In the genomic region with DNA sequence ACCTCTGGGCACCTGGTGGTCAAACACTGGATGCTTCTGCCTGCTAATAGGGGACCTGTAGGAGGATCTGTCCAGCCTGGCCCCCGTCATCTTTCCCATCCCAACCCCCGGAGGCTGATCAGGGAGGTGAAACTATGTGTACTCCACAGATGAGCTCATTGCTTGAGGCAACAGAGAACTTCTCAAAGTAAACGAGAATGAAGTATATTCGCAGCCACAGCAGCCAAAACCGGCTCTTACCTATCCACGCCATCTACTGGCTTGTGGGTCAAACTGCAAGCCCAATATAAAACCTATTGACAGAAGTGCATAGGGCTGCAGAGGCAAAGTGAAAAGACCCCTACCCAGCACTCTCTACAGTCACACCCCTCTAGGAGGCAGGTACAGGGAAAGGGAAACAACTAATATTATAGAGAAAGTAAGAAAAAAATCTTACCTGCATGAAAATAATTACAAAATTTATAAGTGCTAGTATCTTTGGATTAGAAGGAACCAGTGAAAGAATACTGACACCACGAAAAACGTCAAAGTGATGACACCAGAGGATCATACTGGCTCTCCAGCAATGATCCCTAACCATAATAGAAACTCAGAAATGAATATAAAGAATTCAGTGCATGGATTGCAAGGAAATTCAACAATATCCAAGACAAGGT, we compare ENCODE assay signal across 8 cellular contexts.
DNase-seq lines count a peak whose midpoint lies in the region; ATAC-seq, FAIRE-seq and TF ChIP-seq lines count a peak whose summit lies in the region.

No MANE protein-coding gene starts in this region.

- ATAC-seq in GM21423 (IDR thresholded peaks at IDR 0.05; ENCODE audit: unreplicated experiment) (peak; percentile 92), HG03469 (IDR thresholded peaks at IDR 0.05; ENCODE audit: unreplicated experiment) (peak; percentile 91), K562 (peak; percentile 70)
- ATAC-seq in stimulated activated effector memory CD8-positive, alpha-beta T cell treated with anti-CD3 and anti-CD28 coated beads, Interleukin-12 subunit alpha, Interleukin-12 subunit beta, amount 100 ng/mL, for 72 hours = no peak

- TF ChIP-seq POLR2A in K562 (conservative IDR thresholded peaks at IDR 0.05) = no peak
- no peak for TF ChIP-seq POLR2A in lower leg skin (IDR thresholded peaks at IDR 0.05)

- H3K4me2 ChIP-seq in K562 (ENCODE audit: insufficient read depth, low read length) = no peak overlapping the region

- no peaks in the 10 kb centered on the region for H4K20me1 ChIP-seq in K562 (replicated peaks; ENCODE audit: control insufficient read depth, insufficient read depth, low read length)

- H3K4me1 ChIP-seq in K562 (replicated peaks in 1 of 2; ENCODE audit: control insufficient read depth in 2 of 2, insufficient read depth in 2 of 2, low read length in 2 of 2) = no peaks in the 10 kb centered on the region

- no peak overlapping the region for H3K27ac Mint-ChIP-seq in stimulated activated effector memory CD8-positive, alpha-beta T cell treated with anti-CD3 and anti-CD28 coated beads, Interleukin-12 subunit alpha, Interleukin-12 subunit beta, amount 100 ng/mL, for 72 hours

- WGBS in K562 (ENCODE audit: insufficient coverage, low coverage, missing lambda C conversion rate) = under 1% methylated on average over 8 of the region's 8 CpGs
- 16 to 25% methylated on average over 8 of the region's 8 CpGs for WGBS in lower leg skin, 2 donors

- TF ChIP-seq RAD21 in K562 (CRISPR knock-in tag; conservative IDR thresholded peaks at IDR 0.05 in 1 of 2, IDR thresholded peaks at IDR 0.05 in 1 of 2) = peak; percentile 33 to 67

- TF ChIP-seq CTCF in GM10266 (IDR thresholded peaks at IDR 0.05; ENCODE audit: control insufficient read depth, insufficient read depth, low read depth, missing control alignments) = peak; percentile 76
- TF ChIP-seq CTCF in K562 (IDR thresholded peaks at IDR 0.05 in 2 of 3, conservative IDR thresholded peaks at IDR 0.05 in 1 of 3; ENCODE audit: insufficient read depth in 2 of 3, low read depth in 1 of 3, low read length in 3 of 3) = peak; percentile 55 to 59 (median 58)
- no peak for TF ChIP-seq CTCF in lower leg skin (IDR thresholded peaks at IDR 0.05)

- H3K9me1 ChIP-seq in K562 (ENCODE audit: control insufficient read depth, insufficient read depth, low read length) = no peaks in the 10 kb centered on the region

- POLR2A ChIA-PET in K562 (lab: Yijun Ruan, JAX) = no interaction called here

- no peak for TF ChIP-seq EP300 in K562 (IDR thresholded peaks at IDR 0.05; ENCODE audit: low read length)

- intact Hi-C loops in K562 (cut with micrococcal nuclease) = no loop called here
- intact Hi-C loops in lower leg skin (cut with DNase I; ENCODE audit: low total_unique reads) = no loop called here

- CTCF ChIA-PET in K562 (lab: Yijun Ruan, JAX; ENCODE audit: low intra/inter-chr PET ratio) = no interaction called here

- H3K9ac ChIP-seq in K562 (ENCODE audit: insufficient read depth in 1 of 2, low read depth in 2 of 2, low read length in 2 of 2) = no peak overlapping the region

- no peak overlapping the region for H3K27ac ChIP-seq in K562 (ENCODE audit: extremely low read depth, low read depth, low read length)

- no peak overlapping the region for H3K4me3 Mint-ChIP-seq in stimulated activated effector memory CD8-positive, alpha-beta T cell treated with anti-CD3 and anti-CD28 coated beads, Interleukin-12 subunit alpha, Interleukin-12 subunit beta, amount 100 ng/mL, for 72 hours

- H3K4me3 ChIP-seq in K562 (no peak overlapping the region), lower leg skin (ENCODE audit: low read depth, poor library complexity, severe bottlenecking) (no peak overlapping the region)

- H3K9me3 Mint-ChIP-seq in stimulated activated effector memory CD8-positive, alpha-beta T cell treated with anti-CD3 and anti-CD28 coated beads, Interleukin-12 subunit alpha, Interleukin-12 subunit beta, amount 100 ng/mL, for 72 hours = peaks cover 7% of the 10 kb centered on the region

- H3K4me1 Mint-ChIP-seq in stimulated activated effector memory CD8-positive, alpha-beta T cell treated with anti-CD3 and anti-CD28 coated beads, Interleukin-12 subunit alpha, Interleukin-12 subunit beta, amount 100 ng/mL, for 72 hours = no peaks in the 10 kb centered on the region

- H3K9me3 ChIP-seq in K562 (replicated peaks; ENCODE audit: control insufficient read depth, insufficient read depth, low read depth, low read length) = no peaks in the 10 kb centered on the region

- no peaks in the 10 kb centered on the region for H3K36me3 ChIP-seq in K562 (ENCODE audit: control insufficient read depth, insufficient read depth, low read length)

- no peaks in the 10 kb centered on the region for H3K79me2 ChIP-seq in K562 (ENCODE audit: control insufficient read depth, insufficient read depth, low read length)

- no peaks in the 10 kb centered on the region for H3K27me3 ChIP-seq in K562 (ENCODE audit: control insufficient read depth in 2 of 2, insufficient read depth in 2 of 2, low read length in 2 of 2)

- H3K36me3 Mint-ChIP-seq in stimulated activated effector memory CD8-positive, alpha-beta T cell treated with anti-CD3 and anti-CD28 coated beads, Interleukin-12 subunit alpha, Interleukin-12 subunit beta, amount 100 ng/mL, for 72 hours = no peaks in the 10 kb centered on the region

- peak; percentile 22 for DNase-seq in GM10266 (ENCODE audit: extremely low spot score)
- peak; percentile 89 for DNase-seq in NCI-H69 (lab: John Stamatoyannopoulos, UW)
- peak in 2 of 4 experiments; percentile 14 to 32 for DNase-seq in K562 (ENCODE audit: extremely low read depth in 1 of 4, low spot score in 3 of 4)
- peak; percentile 24 to 70 for DNase-seq in lower leg skin (ENCODE audit: low spot score in 2 of 2)
- DNase-seq in G401 (ENCODE audit: low spot score) = no peak
- DNase-seq in stimulated activated effector memory CD8-positive, alpha-beta T cell treated with anti-CD3 and anti-CD28 coated beads, Interleukin-12 subunit alpha, Interleukin-12 subunit beta, amount 100 ng/mL, for 72 hours (ENCODE audit: low spot score in 2 of 2) = no peak

- no TSS peak for BruUV-seq in K562 (replicated peaks; lab: Mats Ljungman, UMichigan)

- peak; percentile 52 for FAIRE-seq in K562 (lab: Jason Lieb, UNC)

- in situ Hi-C loops in K562 (cut with MboI) (no loop called here), G401 (cut with HindIII; ENCODE audit: low sequenced_read_pairs) (no loop called here)

- H2AFZ ChIP-seq in K562 (ENCODE audit: low read depth, low read length) = no peak overlapping the region

TF ChIP-seq in K562, 482 proteins besides CTCF, POLR2A, EP300 and RAD21:
- no peak for TF ChIP-seq MEF2D (tag; conservative IDR thresholded peaks at IDR 0.05; ENCODE audit: low read depth)
- TF ChIP-seq SMC3 (conservative IDR thresholded peaks at IDR 0.05; ENCODE audit: insufficient read depth, low read depth, low read length) = peak; percentile 56; the same call in 1 of the 2 replicates

Comparison
In these comparisons a context has a peak if more than half of its experiments do, and no peak if none do; other contexts are left out.
1. DNase-seq: peak in GM10266 (single experiment), NCI-H69 (single experiment) and lower leg skin (2 of 2); none in G401 (single experiment) and stimulated activated effector memory CD8-positive, alpha-beta T cell treated with anti-CD3 and anti-CD28 coated beads, Interleukin-12 subunit alpha, Interleukin-12 subunit beta, amount 100 ng/mL, for 72 hours (0 of 2).
2. CTCF ChIP-seq: peak in GM10266 (single experiment) and K562 (3 of 3); none in lower leg skin (0 of 3).